23 cellular contexts compared by ENCODE assay signal in genomic region chr3:28980131-28980530, GRCh38.
"Had no signal": no experiment of that assay in that cellular context is flagged by ENCODE, and none has a peak within 500 bp of the region (broad histone marks: within the 10 kb centered on the region; RNA-seq: fewer than 3 reads in every experiment).

No MANE protein-coding gene starts in this region.

- FAIRE-seq: colon, endothelial cell of umbilical vein, islet of Langerhans, keratinocyte had no signal

- H3K4me1 ChIP-seq: esophagus muscularis mucosa, gastrocnemius medialis, heart right ventricle, left lung, lower lobe of right lung had no signal

- H3K4me3 ChIP-seq: coronary artery, dorsolateral prefrontal cortex, esophagus muscularis mucosa, gastrocnemius medialis, heart right ventricle, left lung, lower lobe of right lung, mucosa of descending colon had no signal

- H3K27me3 ChIP-seq: dorsolateral prefrontal cortex, esophagus muscularis mucosa, gastrocnemius medialis, heart right ventricle, left lung had no signal

- H3K27ac ChIP-seq: coronary artery, dorsolateral prefrontal cortex, esophagus muscularis mucosa, gastrocnemius medialis, heart right ventricle, left lung, lower lobe of right lung had no signal

- DNase-seq: dermis blood vessel endothelial cell; dorsolateral prefrontal cortex; effector CD4-positive, alpha-beta T cell; effector memory CD4-positive, alpha-beta T cell; foreskin melanocyte; gastrocnemius medialis; glutamatergic neuron; head of caudate nucleus; heart right ventricle; hippocampal formation; left cardiac atrium; left lung; left ventricle myocardium superior; lower lobe of right lung; mesenchymal stem cell; mucosa of descending colon had no signal

- H3K36me3 Mint-ChIP-seq: mesothelial cell of epicardium had no signal

- H3K27ac Mint-ChIP-seq: mesothelial cell of epicardium had no signal

- H3K36me3 ChIP-seq: esophagus muscularis mucosa, gastrocnemius medialis, heart right ventricle, left lung, lower lobe of right lung had no signal

- H3K4me1 Mint-ChIP-seq: mesothelial cell of epicardium had no signal

- H3K9me3 ChIP-seq: esophagus muscularis mucosa, gastrocnemius medialis, heart right ventricle, left lung, lower lobe of right lung, mucosa of descending colon had no signal

- H3K4me3 Mint-ChIP-seq: mesothelial cell of epicardium had no signal
